Comparison of ENCODE assay signal across 9 cellular contexts in genomic region chr9:124834586-124834985, GRCh38. TPM values are rescaled to one million over a fixed set of nuclear protein-coding genes. Genes with fewer than 3 reads are reported as not detected.
A peak's percentile ranks its signal among the peaks of the same experiment; 100 is the strongest.
DNase-seq lines count a peak whose midpoint lies in the region; ATAC-seq and TF ChIP-seq lines count a peak whose summit lies in the region.
"Had no signal": no experiment of that assay in that cellular context is flagged by ENCODE, and none has a peak within 500 bp of the region (broad histone marks: within the 10 kb centered on the region; RNA-seq: fewer than 3 reads in every experiment).

No MANE protein-coding gene starts in this region.

- no peaks in the 10 kb centered on the region for H3K79me2 ChIP-seq in GM23338 (replicated peaks; ENCODE audit: insufficient read depth)
- H3K79me2 ChIP-seq in PC-3 (ENCODE audit: low read length): no peaks in the 10 kb centered on the region

- H3K27ac Mint-ChIP-seq in GM23338: no peak overlapping the region

- intact Hi-C loops in PC-3 (cut with micrococcal nuclease): no loop called here

- TF ChIP-seq CTCF in GM23338 (conservative IDR thresholded peaks at IDR 0.05; ENCODE audit: low read depth in 2 of 2) (no peak), PC-3 (conservative IDR thresholded peaks at IDR 0.05; ENCODE audit: low read depth, low read length) (no peak), fibroblast of mammary gland (conservative IDR thresholded peaks at IDR 0.05; ENCODE audit: control insufficient read depth, insufficient read depth, low read depth, low read length) (no peak)

- H3K9ac ChIP-seq in PC-3 (ENCODE audit: low read length): peak overlapping the region; percentile 48

- H3K4me2 ChIP-seq in GM23338 (no peak overlapping the region), PC-3 (ENCODE audit: low read length) (peak overlapping the region; percentile 83)

- no peak overlapping the region for H3K4me3 Mint-ChIP-seq in GM23338

- no TSS peak for BruUV-seq in PC-3 (replicated peaks; lab: Mats Ljungman, UMichigan)

- POLR2A ChIA-PET in PC-3 (lab: Charles Lee; ENCODE audit: unreplicated experiment): no interaction called here

- CTCF ChIA-PET in PC-3 (lab: Charles Lee): interaction anchor here (1.2 kb wide), 1 partner anchor 55 kb away, joined by 4 read pairs; no protein-coding TSS in a partner anchor

- ATAC-seq in GM23338: peak; percentile 38
- peak; percentile 75 for ATAC-seq in PC-3
- ATAC-seq in GM21529 (IDR thresholded peaks at IDR 0.05; ENCODE audit: unreplicated experiment): no peak

- H3K27me3 ChIP-seq in GM23338 (ENCODE audit: insufficient read depth): no peaks in the 10 kb centered on the region
- H3K27me3 ChIP-seq in PC-3 (ENCODE audit: low read length): no peaks in the 10 kb centered on the region

- peaks cover 3% of the 10 kb centered on the region for H3K27me3 Mint-ChIP-seq in GM23338 (ENCODE audit: insufficient read depth, low read depth, poor library complexity)

- peaks cover 6% of the 10 kb centered on the region for H3K4me1 Mint-ChIP-seq in GM23338

- H3K9me3 Mint-ChIP-seq in GM23338: no peaks in the 10 kb centered on the region

- H3K36me3 ChIP-seq in GM23338 (ENCODE audit: insufficient read depth) (no peaks in the 10 kb centered on the region), PC-3 (ENCODE audit: low read depth, low read length) (no peaks in the 10 kb centered on the region)

- no peak overlapping the region for H3K4me3 ChIP-seq in GM23338
- H3K4me3 ChIP-seq in PC-3 (ENCODE audit: low read length): peak overlapping the region; percentile 45; the same call in 1 of the 2 replicates
- H3K4me3 ChIP-seq in fibroblast of mammary gland (ENCODE audit: control insufficient read depth, low read depth, low read length): no peak overlapping the region

- H3K27ac ChIP-seq in GM23338 (ENCODE audit: low read depth) (no peak overlapping the region), PC-3 (ENCODE audit: low read length) (peak overlapping the region; percentile 85)

- H4K20me1 ChIP-seq in GM23338 (replicated peaks; ENCODE audit: insufficient read depth) (no peaks in the 10 kb centered on the region), PC-3 (ENCODE audit: low read length) (no peaks in the 10 kb centered on the region)

- no peaks in the 10 kb centered on the region for H3K4me1 ChIP-seq in GM23338 (ENCODE audit: insufficient read depth)
- H3K4me1 ChIP-seq in PC-3 (ENCODE audit: insufficient read depth, low read length): peaks cover 27% of the 10 kb centered on the region

- H3K9me2 ChIP-seq in GM23338 (ENCODE audit: insufficient read depth) (no peaks in the 10 kb centered on the region), PC-3 (replicated peaks; ENCODE audit: low read length) (no peaks in the 10 kb centered on the region)

- H3F3A ChIP-seq in GM23338 (replicated peaks; ENCODE audit: low read depth) (no peaks in the 10 kb centered on the region), PC-3 (ENCODE audit: low read length, unreplicated experiment) (no peaks in the 10 kb centered on the region)

- no peaks in the 10 kb centered on the region for H3K36me3 Mint-ChIP-seq in GM23338 (ENCODE audit: low read depth)

- DNase-seq in GM23338 (ENCODE audit: low spot score) (no peak), PC-3 (peak; percentile 85), fibroblast of mammary gland (ENCODE audit: low read depth) (peak; percentile 80), renal cortical epithelial cell (ENCODE audit: low read depth) (peak; percentile 77), H4 (ENCODE audit: low spot score) (no peak), retina (no peak), T1000 (lab: John Stamatoyannopoulos, UW) (no peak)

- H2AFZ ChIP-seq in GM23338 (no peak overlapping the region), PC-3 (ENCODE audit: low read length) (peak overlapping the region; percentile 51; the same call in 1 of the 2 replicates)

- H3K9me3 ChIP-seq in PC-3 (ENCODE audit: low read length): no peaks in the 10 kb centered on the region

TF ChIP-seq in GM23338, 12 proteins besides CTCF, POLR2A, EP300 and RAD21 (continues in another document):
- no peak for TF ChIP-seq REST (IDR thresholded peaks at IDR 0.05; ENCODE audit: unreplicated experiment)
- no peak for TF ChIP-seq ETS1 (IDR thresholded peaks at IDR 0.05)
- no peak for TF ChIP-seq POLR2AphosphoS5 (IDR thresholded peaks at IDR 0.05; ENCODE audit: low read depth)
- TF ChIP-seq EZH2phosphoT487 (IDR thresholded peaks at IDR 0.05; ENCODE audit: unreplicated experiment): no peak
- no peak for TF ChIP-seq EZH2 (IDR thresholded peaks at IDR 0.05; ENCODE audit: low read depth, unreplicated experiment)

RNA-seq across cellular contexts. Expression of gene WDR38, which starts 18.7 kb away (rescaled TPM):
- total RNA-seq in GM23338 (2014; rRNA removed; shearing (Covaris generic)): not detected in 2 replicates
- not detected in 2 replicates for polyA plus RNA-seq in GM23338 (2016; fragmentation: Nextera tagmentation; extraction: Ambion mirVana)
- total RNA-seq in PC-3 (2014; rRNA removed) (not detected in 2 replicates), renal cortical epithelial cell (not detected in 2 replicates)
- total RNA-seq in H4 (2014; rRNA removed; shearing (Covaris generic)): not detected in 2 replicates
- total RNA-seq: subcutaneous adipose tissue had no signal

RNA-seq across cellular contexts. Expression of gene RPL35, which starts 27.2 kb away (rescaled TPM):
- total RNA-seq in GM23338 (2014; rRNA removed; shearing (Covaris generic)): 1,202 and 1,683 TPM in 2 replicates
- polyA plus RNA-seq in GM23338 (2016; fragmentation: Nextera tagmentation; extraction: Ambion mirVana): 4,143 and 4,572 TPM in 2 replicates
- total RNA-seq in PC-3 (2014; rRNA removed): 1,981 and 2,242 TPM in 2 replicates
- total RNA-seq in renal cortical epithelial cell: 609 and 3,177 TPM in 2 replicates
- 2,412 and 2,808 TPM in 2 replicates for total RNA-seq in H4 (2014; rRNA removed; shearing (Covaris generic))

RNA-seq across cellular contexts. Expression of gene ARPC5L, which starts 27.3 kb away (rescaled TPM):
- 35.9 and 41.2 TPM in 2 replicates for total RNA-seq in GM23338 (2014; rRNA removed; shearing (Covaris generic))
- polyA plus RNA-seq in GM23338 (2016; fragmentation: Nextera tagmentation; extraction: Ambion mirVana): 84.5 and 87.3 TPM in 2 replicates
- total RNA-seq in PC-3 (2014; rRNA removed) (54.5 and 63.0 TPM in 2 replicates), renal cortical epithelial cell (14.2 and 15.7 TPM in 2 replicates)
- total RNA-seq in H4 (2014; rRNA removed; shearing (Covaris generic)): 22.1 and 35.7 TPM in 2 replicates

RNA-seq across cellular contexts. Expression of gene OLFML2A, which starts 57.7 kb away (rescaled TPM):
- total RNA-seq in GM23338 (2014; rRNA removed; shearing (Covaris generic)): 6.4 and 6.7 TPM in 2 replicates
- 1.1 TPM in 2 replicates for polyA plus RNA-seq in GM23338 (2016; fragmentation: Nextera tagmentation; extraction: Ambion mirVana)
- total RNA-seq in PC-3 (2014; rRNA removed): 3.4 and 4.7 TPM in 2 replicates
- 2.1 and 6.6 TPM in 2 replicates for total RNA-seq in renal cortical epithelial cell
- 2.8 and 5.5 TPM in 2 replicates for total RNA-seq in H4 (2014; rRNA removed; shearing (Covaris generic))

Comparison
In these comparisons a context has a peak if more than half of its experiments do, and no peak if none do; other contexts are left out.
1. DNase-seq: peak in PC-3 (single experiment), fibroblast of mammary gland (single experiment) and renal cortical epithelial cell (single experiment); none in GM23338 (single experiment), H4 (single experiment), retina (single experiment) and T1000 (single experiment).